ENCODE assay signal across 20 cellular contexts in genomic region chr5:130624805-130625204, GRCh38.
DNase-seq lines count a peak whose midpoint lies in the region; ATAC-seq and TF ChIP-seq lines count a peak whose summit lies in the region.
"Had no signal": no experiment of that assay in that cellular context is flagged by ENCODE, and none has a peak within 500 bp of the region (broad histone marks: within the 10 kb centered on the region; RNA-seq: fewer than 3 reads in every experiment).

No MANE protein-coding gene starts in this region.

- H3K4me1 Mint-ChIP-seq in stimulated activated effector memory CD8-positive, alpha-beta T cell treated with anti-CD3 and anti-CD28 coated beads, Interleukin-12 subunit alpha, Interleukin-12 subunit beta, amount 100 ng/mL, for 72 hours, result no peaks in the 10 kb centered on the region
- H3K4me1 Mint-ChIP-seq: CD8-positive, alpha-beta memory T cell had no signal

- no peaks in the 10 kb centered on the region for H3K36me3 ChIP-seq in BE2C
- H3K36me3 ChIP-seq: HAP-1 had no signal

- H3K4me3 Mint-ChIP-seq in stimulated activated effector memory CD8-positive, alpha-beta T cell treated with anti-CD3 and anti-CD28 coated beads, Interleukin-12 subunit alpha, Interleukin-12 subunit beta, amount 100 ng/mL, for 72 hours, result no peak overlapping the region
- H3K4me3 Mint-ChIP-seq: CD8-positive, alpha-beta memory T cell had no signal

- peak; percentile 78 for ATAC-seq in GM18867 (IDR thresholded peaks at IDR 0.05; ENCODE audit: unreplicated experiment)
- peak; percentile 59 for ATAC-seq in GM19351 (IDR thresholded peaks at IDR 0.05; ENCODE audit: unreplicated experiment)
- peak; percentile 54 for ATAC-seq in HG03432 (IDR thresholded peaks at IDR 0.05; ENCODE audit: unreplicated experiment)
- ATAC-seq in stimulated activated effector memory CD8-positive, alpha-beta T cell treated with anti-CD3 and anti-CD28 coated beads, Interleukin-12 subunit alpha, Interleukin-12 subunit beta, amount 100 ng/mL, for 72 hours, result peak; percentile 11

- H3K27ac Mint-ChIP-seq in stimulated activated effector memory CD8-positive, alpha-beta T cell treated with anti-CD3 and anti-CD28 coated beads, Interleukin-12 subunit alpha, Interleukin-12 subunit beta, amount 100 ng/mL, for 72 hours, result no peak overlapping the region
- H3K27ac Mint-ChIP-seq: CD8-positive, alpha-beta memory T cell had no signal

- DNase-seq in stimulated activated effector memory CD8-positive, alpha-beta T cell treated with anti-CD3 and anti-CD28 coated beads, Interleukin-12 subunit alpha, Interleukin-12 subunit beta, amount 100 ng/mL, for 72 hours (ENCODE audit: low spot score in 2 of 2), result no peak
- no peak for DNase-seq in stimulated activated CD4-positive, alpha-beta T cell treated with anti-CD3 and anti-CD28 coated beads, Interleukin-4, amount 100 ng/mL, for 1 hour
- DNase-seq in BE2C (no peak), NCI-H446 (lab: John Stamatoyannopoulos, UW) (no peak)
- DNase-seq: C1 segment of cervical spinal cord; CD8-positive, alpha-beta memory T cell; DMS79; GM23248; KG1; NCI-H1417 treated with DMSO at 0.1 percent for 48 hours; NCI-H187 treated with DMSO at 0.1 percent for 48 hours; NCI-H2227 treated with DMSO at 0.1 percent for 48 hours; NCI-H524; NCI-H82; PC-9; T-helper 1 cell had no signal

- no peak overlapping the region for H3K4me3 ChIP-seq in BE2C (ENCODE audit: low read depth, low read length)
- H3K4me3 ChIP-seq: GM23248, HAP-1, PC-9 had no signal

- H3K4me1 ChIP-seq in BE2C, result no peaks in the 10 kb centered on the region
- H3K4me1 ChIP-seq: HAP-1 had no signal

- TF ChIP-seq CTCF in BE2C (IDR thresholded peaks at IDR 0.05; ENCODE audit: low read depth, low read length), result no peak

- peaks cover 3% of the 10 kb centered on the region for H3K9me3 Mint-ChIP-seq in stimulated activated effector memory CD8-positive, alpha-beta T cell treated with anti-CD3 and anti-CD28 coated beads, Interleukin-12 subunit alpha, Interleukin-12 subunit beta, amount 100 ng/mL, for 72 hours

- H3K27me3 ChIP-seq in BE2C, result no peaks in the 10 kb centered on the region

- H3K36me3 Mint-ChIP-seq in stimulated activated effector memory CD8-positive, alpha-beta T cell treated with anti-CD3 and anti-CD28 coated beads, Interleukin-12 subunit alpha, Interleukin-12 subunit beta, amount 100 ng/mL, for 72 hours, result no peaks in the 10 kb centered on the region
- H3K36me3 Mint-ChIP-seq: CD8-positive, alpha-beta memory T cell had no signal

- no peaks in the 10 kb centered on the region for H3K9me3 ChIP-seq in BE2C
- H3K9me3 ChIP-seq: HAP-1 had no signal

Comparison
In these comparisons a context has a peak if more than half of its experiments do, and no peak if none do; other contexts are left out.
1. ATAC-seq: peak in every context shown above with its lines; median percentile 78 in GM18867; 59 in GM19351; 54 in HG03432; 11 in stimulated activated effector memory CD8-positive, alpha-beta T cell treated with anti-CD3 and anti-CD28 coated beads, Interleukin-12 subunit alpha, Interleukin-12 subunit beta, amount 100 ng/mL, for 72 hours.